1 cellular context compared by ENCODE assay signal in genomic region chr10:69949770-69950169, GRCh38.
TF ChIP-seq lines count a peak whose summit lies in the region.

No MANE protein-coding gene starts in this region.

TF ChIP-seq in K562, 482 proteins besides CTCF, POLR2A, EP300 and RAD21 (continued from another document):
- TF ChIP-seq ZNF407 (IDR thresholded peaks at IDR 0.05; ENCODE audit: low read depth) (no peak), ZNF12 (CRISPR knock-in tag; IDR thresholded peaks at IDR 0.05) (no peak), ZNF408 (CRISPR knock-in tag; IDR thresholded peaks at IDR 0.05; ENCODE audit: low read depth) (no peak), TFAP4 (CRISPR knock-in tag; IDR thresholded peaks at IDR 0.05; ENCODE audit: borderline replicate concordance) (no peak), ETV1 (tag; conservative IDR thresholded peaks at IDR 0.05; ENCODE audit: low read depth) (no peak), SMARCB1 (IDR thresholded peaks at IDR 0.05; ENCODE audit: insufficient read length, low read depth) (no peak), MCM5 (IDR thresholded peaks at IDR 0.05; ENCODE audit: low read depth) (no peak), ZNF398 (CRISPR knock-in tag; IDR thresholded peaks at IDR 0.05) (no peak), HES1 (IDR thresholded peaks at IDR 0.05; ENCODE audit: low read depth) (no peak), PTTG1 (tag; IDR thresholded peaks at IDR 0.05; ENCODE audit: low read depth) (no peak)
